7 cellular contexts compared by ENCODE assay signal in genomic region chr6:13943943-13944342, GRCh38. TPM values are rescaled to one million over a fixed set of nuclear protein-coding genes. Genes with fewer than 3 reads are reported as not detected.
"Had no signal": no experiment of that assay in that cellular context is flagged by ENCODE, and none has a peak within 500 bp of the region (broad histone marks: within the 10 kb centered on the region; RNA-seq: fewer than 3 reads in every experiment).

No MANE protein-coding gene starts in this region.

- H3K4me2 ChIP-seq: KMS-11 had no signal

- H2AFZ ChIP-seq: GM23248 had no signal

- H3K27ac ChIP-seq: GM23248, HL-60, KMS-11 had no signal

- H3K27ac Mint-ChIP-seq: IgD-negative memory B cell had no signal

- ATAC-seq: HepG2 had no signal

- H3K4me3 ChIP-seq: GM23248 had no signal

- DNase-seq: GM23248, HCEC 1CT, KBM-7 had no signal

- H3K4me1 Mint-ChIP-seq: IgD-negative memory B cell had no signal

RNA-seq across cellular contexts. Expression of gene RNF182, which starts 19.2 kb away (rescaled TPM):
- total RNA-seq: HepG2 had no signal
- polyA plus RNA-seq: HepG2, IgD-negative memory B cell had no signal
